17 cellular contexts compared by ENCODE assay signal in the genomic region with DNA sequence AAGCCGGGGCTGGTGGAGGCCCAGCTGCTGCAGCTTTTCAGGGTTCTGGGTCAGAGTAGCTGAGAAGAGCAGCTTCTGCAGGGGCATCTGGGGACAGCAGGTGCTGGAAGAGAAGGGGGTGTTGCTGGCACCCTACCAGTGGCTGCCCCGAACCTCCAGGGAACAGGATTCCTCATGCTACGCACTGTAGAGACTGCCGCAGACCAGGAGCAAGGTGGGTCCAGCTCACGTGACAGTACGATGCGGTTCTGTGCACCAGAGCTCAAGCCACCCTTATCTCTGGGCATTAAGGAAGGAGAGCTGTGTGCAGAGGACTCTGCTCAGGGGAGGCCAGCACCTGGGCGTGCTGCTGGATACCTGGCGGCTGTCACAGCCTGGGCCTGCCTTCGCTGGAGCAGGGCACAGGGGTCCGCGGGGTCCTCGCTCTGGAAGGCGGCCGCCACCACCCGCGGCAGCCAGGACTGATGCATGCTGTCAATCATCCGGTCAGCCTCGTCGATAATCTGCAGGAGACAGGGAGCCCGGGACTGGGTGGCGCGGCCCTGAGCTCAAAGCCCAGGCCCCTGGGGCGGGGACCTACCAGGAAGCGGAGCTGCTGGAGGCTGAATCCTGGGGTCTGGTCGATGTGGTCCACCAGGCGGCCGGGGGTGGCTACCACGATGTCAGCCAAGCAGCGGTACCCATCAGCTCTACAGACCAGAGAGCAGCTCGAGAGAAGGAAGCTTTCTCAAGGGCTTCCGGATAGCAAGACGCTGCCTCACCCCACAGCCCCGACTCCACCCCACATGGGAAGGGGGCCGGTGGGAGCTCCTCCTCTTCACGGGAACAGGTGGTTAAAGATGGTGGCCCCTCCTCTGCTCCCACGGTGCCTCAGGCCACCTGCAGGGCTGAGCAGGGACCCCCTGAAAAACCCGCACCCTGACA. TPM values are rescaled to one million over a fixed set of nuclear protein-coding genes. Genes with fewer than 3 reads are reported as not detected.
DNase-seq lines count a peak whose midpoint lies in the region; ATAC-seq and TF ChIP-seq lines count a peak whose summit lies in the region.
"Had no signal": no experiment of that assay in that cellular context is flagged by ENCODE, and none has a peak within 500 bp of the region (broad histone marks: within the 10 kb centered on the region; RNA-seq: fewer than 3 reads in every experiment).

No MANE protein-coding gene starts in this region.

- no peaks in the 10 kb centered on the region for H3K27me3 Mint-ChIP-seq in activated naive CD8-positive, alpha-beta T cell treated with anti-CD3 and anti-CD28 coated beads, Interleukin-2, amount 10 ng/mL, durations not matched to agents 7 days and 5 days
- peaks cover 2% of the 10 kb centered on the region for H3K27me3 Mint-ChIP-seq in activated naive CD8-positive, alpha-beta T cell treated with anti-CD3 and anti-CD28 coated beads, Interleukin-2, amount 50 U/mL, for 24 hours
- no peaks in the 10 kb centered on the region for H3K27me3 Mint-ChIP-seq in T-helper 17 cell
- peaks cover 6% of the 10 kb centered on the region for H3K27me3 Mint-ChIP-seq in neural crest cell (ENCODE audit: low read depth)

- no peak overlapping the region for H3K4me3 ChIP-seq in upper lobe of right lung

- peaks cover 18% of the 10 kb centered on the region for H3K4me1 ChIP-seq in upper lobe of right lung

- POLR2A ChIA-PET in activated naive CD8-positive, alpha-beta T cell treated with anti-CD3 and anti-CD28 coated beads, Interleukin-2, amount 10 ng/mL, durations not matched to agents 7 days and 5 days (lab: Charles Lee): no interaction called here

- H3K36me3 Mint-ChIP-seq in activated naive CD8-positive, alpha-beta T cell treated with anti-CD3 and anti-CD28 coated beads, Interleukin-2, amount 10 ng/mL, durations not matched to agents 7 days and 5 days: peaks cover 5% of the 10 kb centered on the region
- H3K36me3 Mint-ChIP-seq in activated naive CD8-positive, alpha-beta T cell treated with anti-CD3 and anti-CD28 coated beads, Interleukin-2, amount 50 U/mL, for 24 hours (ENCODE audit: low read depth): peaks cover 15% of the 10 kb centered on the region
- H3K36me3 Mint-ChIP-seq in T-helper 17 cell (ENCODE audit: low read depth): peaks cover 3% of the 10 kb centered on the region
- peaks cover 11% of the 10 kb centered on the region for H3K36me3 Mint-ChIP-seq in neural crest cell (ENCODE audit: low read depth)

- TF ChIP-seq CTCF in neural crest cell (conservative IDR thresholded peaks at IDR 0.05) (no peak), upper lobe of right lung (IDR thresholded peaks at IDR 0.05) (no peak)

- no peaks in the 10 kb centered on the region for H3K9me3 Mint-ChIP-seq in activated naive CD8-positive, alpha-beta T cell treated with anti-CD3 and anti-CD28 coated beads, Interleukin-2, amount 10 ng/mL, durations not matched to agents 7 days and 5 days
- H3K9me3 Mint-ChIP-seq in activated naive CD8-positive, alpha-beta T cell treated with anti-CD3 and anti-CD28 coated beads, Interleukin-2, amount 50 U/mL, for 24 hours: no peaks in the 10 kb centered on the region
- H3K9me3 Mint-ChIP-seq in neural crest cell: no peaks in the 10 kb centered on the region
- H3K9me3 Mint-ChIP-seq: CD8-positive, alpha-beta memory T cell had no signal

- peaks cover 16% of the 10 kb centered on the region for H3K4me1 Mint-ChIP-seq in activated naive CD8-positive, alpha-beta T cell treated with anti-CD3 and anti-CD28 coated beads, Interleukin-2, amount 10 ng/mL, durations not matched to agents 7 days and 5 days
- peaks cover 25% of the 10 kb centered on the region for H3K4me1 Mint-ChIP-seq in activated naive CD8-positive, alpha-beta T cell treated with anti-CD3 and anti-CD28 coated beads, Interleukin-2, amount 50 U/mL, for 24 hours
- H3K4me1 Mint-ChIP-seq in T-helper 17 cell (peaks cover 21% of the 10 kb centered on the region), neural crest cell (peaks cover 20% of the 10 kb centered on the region)

- H3K9me3 ChIP-seq in T-helper 17 cell (ENCODE audit: control insufficient read depth, low read length, poor library complexity, severe bottlenecking): no peaks in the 10 kb centered on the region
- H3K9me3 ChIP-seq in upper lobe of right lung: no peaks in the 10 kb centered on the region
- H3K9me3 ChIP-seq: BLaER1, SK-N-SH had no signal

- H3K27ac Mint-ChIP-seq in activated naive CD8-positive, alpha-beta T cell treated with anti-CD3 and anti-CD28 coated beads, Interleukin-2, amount 10 ng/mL, durations not matched to agents 7 days and 5 days: no peak overlapping the region
- H3K27ac Mint-ChIP-seq in activated naive CD8-positive, alpha-beta T cell treated with anti-CD3 and anti-CD28 coated beads, Interleukin-2, amount 50 U/mL, for 24 hours: no peak overlapping the region
- H3K27ac Mint-ChIP-seq in T-helper 17 cell: no peak overlapping the region
- H3K27ac Mint-ChIP-seq in neural crest cell (ENCODE audit: unreplicated experiment): no peak overlapping the region
- H3K27ac Mint-ChIP-seq: H9 had no signal

- DNase-seq in activated naive CD8-positive, alpha-beta T cell treated with anti-CD3 and anti-CD28 coated beads, Interleukin-2, amount 10 ng/mL, durations not matched to agents 7 days and 5 days: peak; percentile 22
- DNase-seq in activated naive CD8-positive, alpha-beta T cell treated with anti-CD3 and anti-CD28 coated beads, Interleukin-2, amount 50 U/mL, for 24 hours: no peak
- DNase-seq in T-helper 17 cell (no peak), neural crest cell (ENCODE audit: low read depth, low spot score) (no peak), upper lobe of right lung (peak; percentile 59)
- no peak for DNase-seq in activated naive CD4-positive, alpha-beta T cell (lab: John Stamatoyannopoulos, UW)
- DNase-seq: CD8-positive, alpha-beta memory T cell; H9; NCI-H1105; NCI-H1694; NK-92 treated with Interleukin-12 subunit alpha and Interleukin-12 subunit beta, amount 100 ng/mL, for 24 hours; SHP77 treated with DMSO at 0.1 percent for 48 hours; SK-N-SH had no signal

- H3K4me3 Mint-ChIP-seq in activated naive CD8-positive, alpha-beta T cell treated with anti-CD3 and anti-CD28 coated beads, Interleukin-2, amount 10 ng/mL, durations not matched to agents 7 days and 5 days: no peak overlapping the region
- no peak overlapping the region for H3K4me3 Mint-ChIP-seq in activated naive CD8-positive, alpha-beta T cell treated with anti-CD3 and anti-CD28 coated beads, Interleukin-2, amount 50 U/mL, for 24 hours
- H3K4me3 Mint-ChIP-seq in T-helper 17 cell: peak overlapping the region; percentile 12
- peak overlapping the region; percentile 79 for H3K4me3 Mint-ChIP-seq in neural crest cell

- H3K36me3 ChIP-seq in upper lobe of right lung: peaks cover 41% of the 10 kb centered on the region

- intact Hi-C loops in upper lobe of right lung (cut with DNase I): no loop called here

- H3K27me3 ChIP-seq in upper lobe of right lung: no peaks in the 10 kb centered on the region
- H3K27me3 ChIP-seq: BLaER1 had no signal

- H3K27ac ChIP-seq in upper lobe of right lung: no peak overlapping the region
- H3K27ac ChIP-seq: BLaER1, HL-60 had no signal

- ATAC-seq in activated naive CD8-positive, alpha-beta T cell treated with anti-CD3 and anti-CD28 coated beads, Interleukin-2, amount 10 ng/mL, durations not matched to agents 7 days and 5 days (ENCODE audit: low read depth): no peak
- no peak for ATAC-seq in activated naive CD8-positive, alpha-beta T cell treated with anti-CD3 and anti-CD28 coated beads, Interleukin-2, amount 50 U/mL, for 24 hours
- ATAC-seq in T-helper 17 cell (no peak), upper lobe of right lung (no peak), GM19395 (IDR thresholded peaks at IDR 0.05; ENCODE audit: unreplicated experiment) (no peak), GM21526 (IDR thresholded peaks at IDR 0.05; ENCODE audit: low FRiP score, unreplicated experiment) (no peak)

RNA-seq across cellular contexts. Expression of gene DDX51, which starts 2.9 kb away (rescaled TPM):
- total RNA-seq in activated naive CD8-positive, alpha-beta T cell treated with anti-CD3 and anti-CD28 coated beads, Interleukin-2, amount 10 ng/mL, durations not matched to agents 7 days and 5 days: 10 to 100 TPM; 31.9 to 33.5 TPM
- 10 to 100 TPM; 38.2 to 40.9 TPM for total RNA-seq in T-helper 17 cell
- 27.7 and 33.3 TPM in 2 replicates for total RNA-seq in neural crest cell
- 16.2 TPM for total RNA-seq in upper lobe of right lung

RNA-seq across cellular contexts. Expression of gene NOC4L, which starts 3.1 kb away (rescaled TPM):
- 10 to 100 TPM; 29.3 to 29.4 TPM for total RNA-seq in activated naive CD8-positive, alpha-beta T cell treated with anti-CD3 and anti-CD28 coated beads, Interleukin-2, amount 10 ng/mL, durations not matched to agents 7 days and 5 days
- total RNA-seq in T-helper 17 cell (10 to 100 TPM; 20.7 to 21.6 TPM), neural crest cell (36.4 and 40.4 TPM in 2 replicates), upper lobe of right lung (16.5 TPM)

Comparison
In these comparisons a context has a peak if more than half of its experiments do, and no peak if none do; other contexts are left out.
1. DNase-seq: peak in activated naive CD8-positive, alpha-beta T cell treated with anti-CD3 and anti-CD28 coated beads, Interleukin-2, amount 10 ng/mL, durations not matched to agents 7 days and 5 days (single experiment) and upper lobe of right lung (single experiment); none in activated naive CD8-positive, alpha-beta T cell treated with anti-CD3 and anti-CD28 coated beads, Interleukin-2, amount 50 U/mL, for 24 hours (single experiment), T-helper 17 cell (0 of 3), neural crest cell (single experiment) and activated naive CD4-positive, alpha-beta T cell (0 of 4).
2. H3K4me3 Mint-ChIP-seq: peak in T-helper 17 cell (single experiment) and neural crest cell (single experiment); none in activated naive CD8-positive, alpha-beta T cell treated with anti-CD3 and anti-CD28 coated beads, Interleukin-2, amount 10 ng/mL, durations not matched to agents 7 days and 5 days (single experiment) and activated naive CD8-positive, alpha-beta T cell treated with anti-CD3 and anti-CD28 coated beads, Interleukin-2, amount 50 U/mL, for 24 hours (single experiment).